In genomic region chr1:227924838-227925574, GRCh38 we compare ENCODE assay signal across 2 cellular contexts.
A peak's percentile ranks its signal among the peaks of the same experiment; 100 is the strongest.
TF ChIP-seq lines count a peak whose summit lies in the region.

No MANE protein-coding gene starts in this region.

TF ChIP-seq in HEK293, 187 proteins besides CTCF, POLR2A, EP300 and RAD21 (continued from another document and continues in another):
- TF ChIP-seq HOXD13 (CRISPR knock-in tag; IDR thresholded peaks at IDR 0.05; ENCODE audit: borderline replicate concordance), result no peak
- no peak for TF ChIP-seq ZNF660 (tag by site-specific recombination; IDR thresholded peaks at IDR 0.05)
- no peak for TF ChIP-seq HIC1 (tag by site-specific recombination; IDR thresholded peaks at IDR 0.05)
- TF ChIP-seq GFI1B (tag by site-specific recombination; IDR thresholded peaks at IDR 0.05), result no peak
- TF ChIP-seq ZNF112 (tag by site-specific recombination; IDR thresholded peaks at IDR 0.05), result no peak
- no peak for TF ChIP-seq ZNF2 (tag by site-specific recombination; IDR thresholded peaks at IDR 0.05)
- TF ChIP-seq GLIS2 (tag by site-specific recombination; IDR thresholded peaks at IDR 0.05), result no peak
- no peak for TF ChIP-seq ZNF148 (tag by site-specific recombination; IDR thresholded peaks at IDR 0.05; ENCODE audit: borderline replicate concordance)
- TF ChIP-seq ZNF404 (tag by site-specific recombination; IDR thresholded peaks at IDR 0.05), result no peak
- no peak for TF ChIP-seq ZNF423 (tag by site-specific recombination; IDR thresholded peaks at IDR 0.05)
- TF ChIP-seq ZNF776 (tag by site-specific recombination; IDR thresholded peaks at IDR 0.05; ENCODE audit: borderline replicate concordance), result no peak
- TF ChIP-seq KLF1 (tag by site-specific recombination; IDR thresholded peaks at IDR 0.05), result 0 out of 2 replicates have a peak, but pooled peaks have one; percentile 10
- TF ChIP-seq ZNF18 (tag by site-specific recombination; IDR thresholded peaks at IDR 0.05), result no peak
- no peak for TF ChIP-seq ZNF701 (tag by site-specific recombination; IDR thresholded peaks at IDR 0.05)
- TF ChIP-seq KLF7 (tag by site-specific recombination; IDR thresholded peaks at IDR 0.05; ENCODE audit: borderline replicate concordance), result no peak
- TF ChIP-seq ZNF155 (tag by site-specific recombination; IDR thresholded peaks at IDR 0.05), result no peak
- TF ChIP-seq ZNF19 (tag by site-specific recombination; IDR thresholded peaks at IDR 0.05; ENCODE audit: low read depth), result no peak
- TF ChIP-seq ZNF146 (tag by site-specific recombination; IDR thresholded peaks at IDR 0.05), result no peak
- TF ChIP-seq ZNF692 (tag by site-specific recombination; IDR thresholded peaks at IDR 0.05), result no peak
- TF ChIP-seq GLI2 (tag by site-specific recombination; IDR thresholded peaks at IDR 0.05; ENCODE audit: borderline replicate concordance, low read depth), result no peak
- TF ChIP-seq EGR2 (tag by site-specific recombination; IDR thresholded peaks at IDR 0.05; ENCODE audit: low read depth), result 0 out of 2 replicates have a peak, but pooled peaks have one; percentile 10

TF ChIP-seq in K562, 482 proteins besides CTCF, POLR2A, EP300 and RAD21:
- TF ChIP-seq E2F6 (IDR thresholded peaks at IDR 0.05; ENCODE audit: borderline replicate concordance in 1 of 2, extremely low read depth in 1 of 2, insufficient read depth in 1 of 2, insufficient read length in 1 of 2, low read depth in 1 of 2, low read length in 1 of 2, poor library complexity in 1 of 2, severe bottlenecking in 1 of 2) (peak in 1 of 2 experiments; percentile 33), ETS2 (tag; IDR thresholded peaks at IDR 0.05; ENCODE audit: borderline replicate concordance, poor library complexity, severe bottlenecking) (no peak), NRF1 (conservative IDR thresholded peaks at IDR 0.05 in 1 of 2, IDR thresholded peaks at IDR 0.05 in 1 of 2) (peak; percentile 71 to 74), ZNF174 (CRISPR knock-in tag; IDR thresholded peaks at IDR 0.05) (no peak), MAX (CRISPR knock-in tag; IDR thresholded peaks at IDR 0.05) (peak; percentile 87), BCLAF1 (IDR thresholded peaks at IDR 0.05; ENCODE audit: borderline replicate concordance in 1 of 2, control insufficient read depth in 1 of 2, low read depth in 2 of 2, low read length in 1 of 2) (no peak)
